18 cellular contexts compared by ENCODE assay signal in genomic region chr3:134647902-134648760, GRCh38. TPM values are rescaled to one million over a fixed set of nuclear protein-coding genes. Genes with fewer than 3 reads are reported as not detected.
"Had no signal": no experiment of that assay in that cellular context is flagged by ENCODE, and none has a peak within 500 bp of the region (broad histone marks: within the 10 kb centered on the region; RNA-seq: fewer than 3 reads in every experiment).

No MANE protein-coding gene starts in this region.

- DNase-seq: cerebellar nuclear complex; effector CD8-positive, alpha-beta T cell; heart right ventricle; hypothalamus; left lung; mesenchymal stem cell; naive B cell; right cardiac atrium; stimulated activated CD4-positive, alpha-beta T cell treated with anti-CD3 and anti-CD28 coated beads, Interleukin-2, amount 100 ng/mL, for 48 hours; stimulated activated naive CD4-positive, alpha-beta T cell treated with Interleukin-2 at 50 U/mL for 16 hours; thyroid gland had no signal

- H3K4me1 Mint-ChIP-seq: naive B cell had no signal

- H3K27ac Mint-ChIP-seq: naive B cell, nephron, type B pancreatic cell had no signal

- H3K27ac ChIP-seq: left lung, suprapubic skin, thyroid gland had no signal

- H3K4me3 Mint-ChIP-seq: naive B cell, type B pancreatic cell had no signal

- H3K27me3 ChIP-seq: suprapubic skin, thyroid gland had no signal

- H3K36me3 Mint-ChIP-seq: naive B cell, type B pancreatic cell had no signal

- H3K9me3 Mint-ChIP-seq: nephron, type B pancreatic cell had no signal

- H3K4me3 ChIP-seq: heart right ventricle, left lung, lung, smooth muscle cell, suprapubic skin, thyroid gland had no signal

- H3K9me3 ChIP-seq: heart right ventricle, left lung, suprapubic skin, thyroid gland had no signal

- ATAC-seq: esophagus mucosa, heart right ventricle, left lung, right cardiac atrium had no signal

- H3K36me3 ChIP-seq: heart right ventricle, left lung, suprapubic skin, thyroid gland had no signal

RNA-seq across cellular contexts. Expression of gene KY, which starts 2.7 kb away (rescaled TPM):
- total RNA-seq: dermis microvascular lymphatic vessel endothelial cell, esophagus mucosa had no signal
